ENCODE assay signal across 8 cellular contexts in the genomic region with DNA sequence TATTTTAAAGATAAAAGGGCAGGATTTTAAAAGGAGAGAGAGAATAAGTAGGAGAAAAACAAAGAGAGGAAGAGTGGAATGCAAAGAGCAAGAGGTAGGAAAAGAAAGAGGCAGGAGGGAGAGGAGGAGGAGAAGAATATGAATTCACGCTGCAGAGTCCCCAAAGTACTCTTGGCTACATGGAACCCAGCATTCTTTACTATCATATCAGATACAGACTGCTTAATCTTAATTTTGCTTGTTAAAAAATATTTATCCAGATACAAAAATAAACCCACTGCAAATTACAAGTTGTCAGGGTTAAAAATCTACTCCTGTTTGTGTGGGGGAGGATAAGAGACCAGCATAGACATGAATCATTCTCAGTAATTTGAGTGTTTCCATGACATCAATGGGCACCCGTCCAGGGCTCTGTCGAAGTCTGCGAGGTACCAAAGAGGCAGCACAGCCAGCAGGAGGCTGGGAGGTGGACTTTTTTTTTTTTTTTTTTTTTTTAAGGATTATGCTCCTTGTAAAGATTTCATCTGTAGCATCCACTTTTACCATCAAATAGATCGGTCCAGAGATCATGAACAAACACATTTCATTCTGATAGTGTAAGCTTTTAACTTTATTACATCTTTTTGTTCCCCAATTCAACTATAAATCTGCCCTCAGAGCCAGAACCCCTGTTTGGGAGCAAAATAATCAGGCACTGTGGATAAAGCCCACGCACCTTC.
DNase-seq lines count a peak whose midpoint lies in the region; ATAC-seq and TF ChIP-seq lines count a peak whose summit lies in the region.

No MANE protein-coding gene starts in this region.

- no peaks in the 10 kb centered on the region for H3K4me1 Mint-ChIP-seq in stimulated activated naive CD8-positive, alpha-beta T cell treated with anti-CD3 and anti-CD28 coated beads, Interleukin-15, amount 100 ng/mL, for 72 hours
- no peaks in the 10 kb centered on the region for H3K4me1 Mint-ChIP-seq in activated CD4-positive, alpha-beta T cell treated with anti-CD3 and anti-CD28 coated beads, Interleukin-2, amount 10 ng/mL, durations not matched to agents 24 days and 14 days

- intact Hi-C loops in mammary epithelial cell (cut with micrococcal nuclease): no loop called here
- intact Hi-C loops in activated CD4-positive, alpha-beta T cell treated with anti-CD3 and anti-CD28 coated beads, Interleukin-2, amount 10 ng/mL, durations not matched to agents 24 days and 14 days (cut with micrococcal nuclease): no loop called here

- H3K9ac ChIP-seq in mammary epithelial cell (ENCODE audit: insufficient read depth, low read length): no peak overlapping the region

- 23% methylated on average over 6 of the region's 6 CpGs for WGBS in mammary epithelial cell (ENCODE audit: low coverage, missing lambda C conversion rate)

- H3K4me2 ChIP-seq in mammary epithelial cell (ENCODE audit: insufficient read depth, low read depth, low read length): peak overlapping the region; percentile 38

- H3K4me3 ChIP-seq in HEK293 (ENCODE audit: low read depth, low read length): no peak overlapping the region
- H3K4me3 ChIP-seq in mammary epithelial cell (replicated peaks in 1 of 3; ENCODE audit: insufficient read depth in 1 of 3, low read depth in 2 of 3, low read length in 3 of 3): no peak overlapping the region

- H3K4me1 ChIP-seq in HEK293 (ENCODE audit: control insufficient read depth, insufficient read depth, low read length) (peaks cover 38% of the 10 kb centered on the region), mammary epithelial cell (ENCODE audit: insufficient read depth, low read length) (peaks cover 18% of the 10 kb centered on the region)

- no peak for ATAC-seq in stimulated activated naive CD8-positive, alpha-beta T cell treated with anti-CD3 and anti-CD28 coated beads, Interleukin-15, amount 100 ng/mL, for 72 hours

- peak overlapping the region in 1 of 2 donors; percentile 31 for H3K27ac Mint-ChIP-seq in stimulated activated naive CD8-positive, alpha-beta T cell treated with anti-CD3 and anti-CD28 coated beads, Interleukin-15, amount 100 ng/mL, for 72 hours
- H3K27ac Mint-ChIP-seq in activated CD4-positive, alpha-beta T cell treated with anti-CD3 and anti-CD28 coated beads, Interleukin-2, amount 10 ng/mL, durations not matched to agents 24 days and 14 days: no peak overlapping the region

- no peaks in the 10 kb centered on the region for H3K79me2 ChIP-seq in mammary epithelial cell (ENCODE audit: insufficient read depth, low read length)

- H4K20me1 ChIP-seq in mammary epithelial cell (ENCODE audit: insufficient read depth, low read length): no peaks in the 10 kb centered on the region

- in situ Hi-C loops in mammary epithelial cell (cut with MboI; ENCODE audit: low sequenced_read_pairs in 2 of 2): loop anchor here in 1 of 2 donors (25.0 kb wide), 1 partner anchor 381 kb away; no protein-coding TSS in a partner anchor

- dilution Hi-C loops in mammary epithelial cell (cut with HindIII; ENCODE audit: low sequenced_read_pairs): no loop called here

- H3K36me3 Mint-ChIP-seq in activated CD4-positive, alpha-beta T cell treated with anti-CD3 and anti-CD28 coated beads, Interleukin-2, amount 10 ng/mL, durations not matched to agents 24 days and 14 days (ENCODE audit: low read depth): no peaks in the 10 kb centered on the region

- H2AFZ ChIP-seq in mammary epithelial cell (ENCODE audit: low read depth, low read length): no peak overlapping the region

- H3K9me3 ChIP-seq in HEK293 (ENCODE audit: control insufficient read depth, insufficient read depth, low read depth, low read length) (no peaks in the 10 kb centered on the region), mammary epithelial cell (replicated peaks; ENCODE audit: insufficient read depth, low read length) (no peaks in the 10 kb centered on the region)

- peak overlapping the region; percentile 87 for H3K27ac ChIP-seq in HEK293 (ENCODE audit: extremely low read depth, low read depth, low read length)
- no peak overlapping the region for H3K27ac ChIP-seq in mammary epithelial cell (ENCODE audit: insufficient read depth, low read depth, low read length)
- peak overlapping the region; percentile 98 for H3K27ac ChIP-seq in temporal lobe (ENCODE audit: low read depth, low read length)

- no peaks in the 10 kb centered on the region for H3K27me3 ChIP-seq in mammary epithelial cell (ENCODE audit: insufficient read depth, low read length)

- BruUV-seq in mammary epithelial cell (replicated peaks; lab: Mats Ljungman, UMichigan): no TSS peak

- peaks cover 12% of the 10 kb centered on the region for H3K27me3 Mint-ChIP-seq in stimulated activated naive CD8-positive, alpha-beta T cell treated with anti-CD3 and anti-CD28 coated beads, Interleukin-15, amount 100 ng/mL, for 72 hours
- H3K27me3 Mint-ChIP-seq in activated CD4-positive, alpha-beta T cell treated with anti-CD3 and anti-CD28 coated beads, Interleukin-2, amount 10 ng/mL, durations not matched to agents 24 days and 14 days: no peaks in the 10 kb centered on the region

- TF ChIP-seq CTCF in HEK293 (tag by site-specific recombination; IDR thresholded peaks at IDR 0.05) (no peak), mammary epithelial cell (conservative IDR thresholded peaks at IDR 0.05 in 1 of 2, IDR thresholded peaks at IDR 0.05 in 1 of 2; ENCODE audit: extremely low read depth in 1 of 2, insufficient read depth in 1 of 2, low read depth in 1 of 2, low read length in 2 of 2) (peak; percentile 1 to 29)

- no peaks in the 10 kb centered on the region for H3K9me3 Mint-ChIP-seq in stimulated activated naive CD8-positive, alpha-beta T cell treated with anti-CD3 and anti-CD28 coated beads, Interleukin-15, amount 100 ng/mL, for 72 hours
- no peaks in the 10 kb centered on the region for H3K9me3 Mint-ChIP-seq in activated CD4-positive, alpha-beta T cell treated with anti-CD3 and anti-CD28 coated beads, Interleukin-2, amount 10 ng/mL, durations not matched to agents 24 days and 14 days

- H3K4me3 Mint-ChIP-seq in stimulated activated naive CD8-positive, alpha-beta T cell treated with anti-CD3 and anti-CD28 coated beads, Interleukin-15, amount 100 ng/mL, for 72 hours: no peak overlapping the region
- no peak overlapping the region for H3K4me3 Mint-ChIP-seq in activated CD4-positive, alpha-beta T cell treated with anti-CD3 and anti-CD28 coated beads, Interleukin-2, amount 10 ng/mL, durations not matched to agents 24 days and 14 days

- H3K36me3 ChIP-seq in HEK293 (ENCODE audit: control insufficient read depth in 2 of 2, insufficient read depth in 1 of 2, low read length in 2 of 2) (no peaks in the 10 kb centered on the region), mammary epithelial cell (ENCODE audit: insufficient read depth, low read length) (no peaks in the 10 kb centered on the region)

- POLR2A ChIA-PET in HEK293 (lab: Yijun Ruan, JAX): interaction anchor here (0.7 kb wide), 1 partner anchor 174 kb away, joined by 7 read pairs; no protein-coding TSS in a partner anchor

- DNase-seq in NCI-H446 (lab: John Stamatoyannopoulos, UW) (peak; percentile 89 to 94), mammary epithelial cell (peak; percentile 84), kidney tubule cell (ENCODE audit: low spot score) (peak; percentile 82), SKM-1 treated with dmso at 0.1 percent for 144 hours (lab: John Stamatoyannopoulos, UW; ENCODE audit: unreplicated experiment) (no peak)
- no peak for DNase-seq in stimulated activated naive CD8-positive, alpha-beta T cell treated with anti-CD3 and anti-CD28 coated beads, Interleukin-15, amount 100 ng/mL, for 72 hours
- DNase-seq in activated CD4-positive, alpha-beta T cell treated with anti-CD3 and anti-CD28 coated beads, Interleukin-2, amount 10 ng/mL, durations not matched to agents 24 days and 14 days: no peak

- CTCF ChIA-PET in HEK293 (lab: Yijun Ruan, JAX) (interaction anchor here (0.6 to 1.5 kb wide), 8 partner anchors 9 to 1170 kb away, joined by 3 to 11 read pairs (median 4); no protein-coding TSS in a partner anchor), mammary epithelial cell (lab: Charles Lee; ENCODE audit: low non-redundant PET) (no interaction called here)

TF ChIP-seq in HEK293, 187 proteins besides CTCF, POLR2A, EP300 and RAD21 (continues in another document):
- TF ChIP-seq SP3 (tag by site-specific recombination; IDR thresholded peaks at IDR 0.05): no peak
- TF ChIP-seq ZBTB17 (tag by site-specific recombination; IDR thresholded peaks at IDR 0.05): peak; percentile 54; the same call in 1 of the 2 replicates
- TF ChIP-seq, protein P1, sequence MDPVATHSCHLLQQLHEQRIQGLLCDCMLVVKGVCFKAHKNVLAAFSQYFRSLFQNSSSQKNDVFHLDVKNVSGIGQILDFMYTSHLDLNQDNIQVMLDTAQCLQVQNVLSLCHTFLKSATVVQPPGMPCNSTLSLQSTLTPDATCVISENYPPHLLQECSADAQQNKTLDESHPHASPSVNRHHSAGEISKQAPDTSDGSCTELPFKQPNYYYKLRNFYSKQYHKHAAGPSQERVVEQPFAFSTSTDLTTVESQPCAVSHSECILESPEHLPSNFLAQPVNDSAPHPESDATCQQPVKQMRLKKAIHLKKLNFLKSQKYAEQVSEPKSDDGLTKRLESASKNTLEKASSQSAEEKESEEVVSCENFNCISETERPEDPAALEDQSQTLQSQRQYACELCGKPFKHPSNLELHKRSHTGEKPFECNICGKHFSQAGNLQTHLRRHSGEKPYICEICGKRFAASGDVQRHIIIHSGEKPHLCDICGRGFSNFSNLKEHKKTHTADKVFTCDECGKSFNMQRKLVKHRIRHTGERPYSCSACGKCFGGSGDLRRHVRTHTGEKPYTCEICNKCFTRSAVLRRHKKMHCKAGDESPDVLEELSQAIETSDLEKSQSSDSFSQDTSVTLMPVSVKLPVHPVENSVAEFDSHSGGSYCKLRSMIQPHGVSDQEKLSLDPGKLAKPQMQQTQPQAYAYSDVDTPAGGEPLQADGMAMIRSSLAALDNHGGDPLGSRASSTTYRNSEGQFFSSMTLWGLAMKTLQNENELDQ (tag by site-specific recombination; IDR thresholded peaks at IDR 0.05; ENCODE audit: low read depth): no peak
- TF ChIP-seq SP7 (tag by site-specific recombination; IDR thresholded peaks at IDR 0.05): peak; percentile 84
- TF ChIP-seq ZNF175 (tag by site-specific recombination; IDR thresholded peaks at IDR 0.05): no peak
- no peak for TF ChIP-seq HOXC10 (CRISPR knock-in tag; IDR thresholded peaks at IDR 0.05)
- no peak for TF ChIP-seq ZNF239 (tag by site-specific recombination; IDR thresholded peaks at IDR 0.05)

Comparison
In these comparisons a context has a peak if more than half of its experiments do, and no peak if none do; other contexts are left out.
1. DNase-seq: peak in NCI-H446 (2 of 2), mammary epithelial cell (single experiment) and kidney tubule cell (single experiment); none in SKM-1 treated with dmso at 0.1 percent for 144 hours (single experiment), stimulated activated naive CD8-positive, alpha-beta T cell treated with anti-CD3 and anti-CD28 coated beads, Interleukin-15, amount 100 ng/mL, for 72 hours (0 of 2) and activated CD4-positive, alpha-beta T cell treated with anti-CD3 and anti-CD28 coated beads, Interleukin-2, amount 10 ng/mL, durations not matched to agents 24 days and 14 days (single experiment).